In the genomic region with DNA sequence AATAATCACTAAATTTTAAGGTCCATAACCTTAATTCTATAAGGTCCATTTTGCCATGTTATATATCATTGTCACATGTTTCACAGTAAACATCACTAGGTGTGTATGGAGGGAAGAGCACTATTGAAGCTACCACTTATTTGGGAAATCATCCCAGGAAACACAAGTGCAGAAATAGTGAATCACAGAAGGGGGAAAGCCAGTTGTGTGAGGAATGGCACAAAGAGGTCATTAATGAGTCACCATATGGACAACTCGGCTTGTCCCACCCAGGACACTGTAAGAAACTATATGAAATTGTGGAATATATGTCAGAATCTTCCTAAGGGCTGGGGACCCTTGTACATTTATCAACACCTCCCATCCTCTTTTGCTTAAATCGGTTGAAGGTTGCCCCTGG, we compare ENCODE assay signal across 21 cellular contexts. TPM values are rescaled to one million over a fixed set of nuclear protein-coding genes. Genes with fewer than 3 reads are reported as not detected.
DNase-seq lines count a peak whose midpoint lies in the region; ATAC-seq and TF ChIP-seq lines count a peak whose summit lies in the region.
"Had no signal": no experiment of that assay in that cellular context is flagged by ENCODE, and none has a peak within 500 bp of the region (broad histone marks: within the 10 kb centered on the region; RNA-seq: fewer than 3 reads in every experiment).

No MANE protein-coding gene starts in this region.

- H3K27me3 Mint-ChIP-seq in CD4-positive, CD25-positive, alpha-beta regulatory T cell, result no peaks in the 10 kb centered on the region
- H3K27me3 Mint-ChIP-seq: T-cell had no signal

- H3K4me2 ChIP-seq in GM23248 (ENCODE audit: unreplicated experiment) (no peak overlapping the region), hepatocyte (no peak overlapping the region)

- H3K79me2 ChIP-seq in GM23248 (ENCODE audit: insufficient read depth) (no peaks in the 10 kb centered on the region), hepatocyte (no peaks in the 10 kb centered on the region)

- peaks cover 34% of the 10 kb centered on the region for H3K36me3 Mint-ChIP-seq in CD4-positive, CD25-positive, alpha-beta regulatory T cell

- H4K20me1 ChIP-seq in GM23248 (ENCODE audit: insufficient read depth) (no peaks in the 10 kb centered on the region), hepatocyte (ENCODE audit: insufficient read depth, poor library complexity, severe bottlenecking) (no peaks in the 10 kb centered on the region)

- H3K4me3 Mint-ChIP-seq in CD4-positive, CD25-positive, alpha-beta regulatory T cell, result no peak overlapping the region
- H3K4me3 Mint-ChIP-seq: HFFc6, T-cell had no signal

- H3K4me1 Mint-ChIP-seq in CD4-positive, CD25-positive, alpha-beta regulatory T cell, result peaks cover 8 to 23% (median 13%) of the 10 kb centered on the region in 4 donors

- no peak overlapping the region for H2AFZ ChIP-seq in GM23248
- H2AFZ ChIP-seq in hepatocyte, result no peak overlapping the region

- peaks cover 0 to 13% (median 5%) of the 10 kb centered on the region in 7 donors for H3K9me3 Mint-ChIP-seq in CD4-positive, CD25-positive, alpha-beta regulatory T cell

- H3K9me2 ChIP-seq in GM23248 (ENCODE audit: insufficient read depth) (no peaks in the 10 kb centered on the region), hepatocyte (replicated peaks; ENCODE audit: insufficient read depth) (no peaks in the 10 kb centered on the region)

- peaks cover 3% of the 10 kb centered on the region for H3K4me1 ChIP-seq in CD4-positive, CD25-positive, alpha-beta regulatory T cell (ENCODE audit: control insufficient read depth, insufficient read depth, low read length, poor library complexity, severe bottlenecking)
- H3K4me1 ChIP-seq in GM23248 (ENCODE audit: insufficient read depth), result peaks cover 14% of the 10 kb centered on the region
- H3K4me1 ChIP-seq in hepatocyte (ENCODE audit: insufficient read depth), result no peaks in the 10 kb centered on the region

- no peak overlapping the region for H3K4me3 ChIP-seq in CD4-positive, CD25-positive, alpha-beta regulatory T cell (ENCODE audit: low read depth, low read length)
- no peak overlapping the region for H3K4me3 ChIP-seq in GM23248
- H3K4me3 ChIP-seq in hepatocyte, result no peak overlapping the region

- DNase-seq in CD4-positive, CD25-positive, alpha-beta regulatory T cell, result no peak
- peak; percentile 42 for DNase-seq in GM23248
- peak; percentile 29 for DNase-seq in RPMI7951 (ENCODE audit: low read depth)
- no peak for DNase-seq in hepatocyte (ENCODE audit: low spot score)
- no peak for DNase-seq in NCI-H2196 (lab: John Stamatoyannopoulos, UW; ENCODE audit: unreplicated experiment)
- DNase-seq: DMS 273 treated with DMSO at 0.1 percent for 48 hours, HFFc6, KBM-7, MV-4-11, NCI-H1694 treated with DMSO at 0.1 percent for 48 hours, NCI-H510A treated with DMSO at 0.1 percent for 48 hours, NCI-H82, OCI-M1, SIG-M5, T-cell had no signal

- TF ChIP-seq CTCF in hepatocyte (IDR thresholded peaks at IDR 0.05; ENCODE audit: poor library complexity), result no peak

- peaks cover 32% of the 10 kb centered on the region for H3K36me3 ChIP-seq in CD4-positive, CD25-positive, alpha-beta regulatory T cell (ENCODE audit: control insufficient read depth, insufficient read depth, low read length)
- H3K36me3 ChIP-seq in GM23248 (ENCODE audit: low read depth) (no peaks in the 10 kb centered on the region), hepatocyte (replicated peaks; ENCODE audit: insufficient read depth, low read depth) (no peaks in the 10 kb centered on the region)

- peaks cover 7 to 17% of the 10 kb centered on the region in 2 experiments for H3K9me3 ChIP-seq in CD4-positive, CD25-positive, alpha-beta regulatory T cell (ENCODE audit: control insufficient read depth in 2 of 2, low read length in 2 of 2)
- H3K9me3 ChIP-seq in GM23248 (ENCODE audit: low read depth) (no peaks in the 10 kb centered on the region), hepatocyte (ENCODE audit: low read depth) (no peaks in the 10 kb centered on the region)

- H3K27ac Mint-ChIP-seq in CD4-positive, CD25-positive, alpha-beta regulatory T cell, result peak overlapping the region in 2 of 3 donors; percentile 24 to 62
- H3K27ac Mint-ChIP-seq: HFFc6 had no signal

- no peak for ATAC-seq in CD4-positive, CD25-positive, alpha-beta regulatory T cell (ENCODE audit: low read depth in 2 of 2)
- no peak for ATAC-seq in HG02759 (IDR thresholded peaks at IDR 0.05; ENCODE audit: unreplicated experiment)
- ATAC-seq in HG03354 (IDR thresholded peaks at IDR 0.05; ENCODE audit: poor library complexity, severe bottlenecking, unreplicated experiment), result no peak
- ATAC-seq in HG02938 (IDR thresholded peaks at IDR 0.05; ENCODE audit: unreplicated experiment), result no peak
- ATAC-seq: SK-N-SH treated with all-trans-retinoic acid at 6 μM for 48 hours, T-cell had no signal

- no peak overlapping the region for H3K9ac ChIP-seq in GM23248

- in situ Hi-C loops in GM23248 (cut with MboI), result no loop called here

- H3K27me3 ChIP-seq in CD4-positive, CD25-positive, alpha-beta regulatory T cell (ENCODE audit: control insufficient read depth, insufficient read depth, low read length), result no peaks in the 10 kb centered on the region
- H3K27me3 ChIP-seq in GM23248 (replicated peaks; ENCODE audit: insufficient read depth), result no peaks in the 10 kb centered on the region
- H3K27me3 ChIP-seq in hepatocyte, result no peaks in the 10 kb centered on the region

- H3K27ac ChIP-seq in CD4-positive, CD25-positive, alpha-beta regulatory T cell (ENCODE audit: insufficient read depth, low read length, poor library complexity, severe bottlenecking), result no peak overlapping the region
- H3K27ac ChIP-seq in GM23248, result no peak overlapping the region
- H3K27ac ChIP-seq in hepatocyte, result peak overlapping the region; percentile 1
- H3K27ac ChIP-seq: C4-2B, RWPE1 had no signal

- H3F3A ChIP-seq in GM23248 (ENCODE audit: insufficient read depth), result 0 out of 2 replicates have a peak, but pooled peaks cover 7% of the 10 kb centered on the region

- 15 to 16% methylated on average over 2 of the region's 2 CpGs for WGBS in GM23248 (ENCODE audit: low coverage in 1 of 2, low lambda C conversion rate in 2 of 2, missing lambda C conversion rate in 2 of 2), 2 experiments
- 74% methylated on average over 2 of the region's 2 CpGs for WGBS in hepatocyte (ENCODE audit: low lambda C conversion rate, missing lambda C conversion rate)

RNA-seq across cellular contexts. Expression of gene BTN3A1, which starts 13.7 kb away (rescaled TPM):
- 279 TPM for total RNA-seq in CD4-positive, CD25-positive, alpha-beta regulatory T cell
- 10 to 100 TPM; 67.4 to 100.0 (median 71.2) TPM for polyA plus RNA-seq in CD4-positive, CD25-positive, alpha-beta regulatory T cell
- 7.7 and 8.9 TPM in 2 replicates for total RNA-seq in GM23248 (2014; rRNA removed; shearing (Covaris generic))
- polyA plus RNA-seq in GM23248 (2016; fragmentation: Nextera tagmentation; extraction: Ambion mirVana) (5.5 and 6.7 TPM in 2 replicates), hepatocyte (10.9 and 12.9 TPM in 2 replicates)
- 18.9 and 22.3 TPM in 2 replicates for total RNA-seq in RPMI7951 (2014; rRNA removed; shearing (Covaris generic))
- total RNA-seq in hepatocyte, result 18.4 and 20.4 TPM in 2 replicates

RNA-seq across cellular contexts. Expression of gene BTN3A3, which starts 24.5 kb away (rescaled TPM):
- total RNA-seq in CD4-positive, CD25-positive, alpha-beta regulatory T cell, result 125 TPM
- polyA plus RNA-seq in CD4-positive, CD25-positive, alpha-beta regulatory T cell, result 10 to 100 TPM; 79.3 to 91.5 (median 82.7) TPM
- total RNA-seq in GM23248 (2014; rRNA removed; shearing (Covaris generic)), result 7.2 and 18.8 TPM in 2 replicates
- polyA plus RNA-seq in GM23248 (2016; fragmentation: Nextera tagmentation; extraction: Ambion mirVana) (3.9 and 4.2 TPM in 2 replicates), hepatocyte (3.9 and 4.3 TPM in 2 replicates)
- 13.3 and 21.7 TPM in 2 replicates for total RNA-seq in RPMI7951 (2014; rRNA removed; shearing (Covaris generic))
- 3.8 and 7.5 TPM in 2 replicates for total RNA-seq in hepatocyte

RNA-seq across cellular contexts. Expression of gene BTN2A2, which starts 32.9 kb away (rescaled TPM):
- 62.3 TPM for total RNA-seq in CD4-positive, CD25-positive, alpha-beta regulatory T cell
- 1 to 10 TPM; 4.5 to 9.5 (median 6.8) TPM for polyA plus RNA-seq in CD4-positive, CD25-positive, alpha-beta regulatory T cell
- total RNA-seq in GM23248 (2014; rRNA removed; shearing (Covaris generic)), result 4.5 and 9.1 TPM in 2 replicates
- polyA plus RNA-seq in GM23248 (2016; fragmentation: Nextera tagmentation; extraction: Ambion mirVana), result 4.0 and 5.2 TPM in 2 replicates
- total RNA-seq in RPMI7951 (2014; rRNA removed; shearing (Covaris generic)), result 10.6 and 13.5 TPM in 2 replicates
- total RNA-seq in hepatocyte, result 12.8 and 17.3 TPM in 2 replicates
- polyA plus RNA-seq in hepatocyte, result 8.2 and 10.6 TPM in 2 replicates

RNA-seq across cellular contexts. Expression of gene BTN2A1, which starts 42.0 kb away (rescaled TPM):
- total RNA-seq in CD4-positive, CD25-positive, alpha-beta regulatory T cell, result 35.9 TPM
- 10 to 100 TPM in 3 of 4 donors, 1 to 10 TPM in 1; 9.7 to 14.5 (median 12.2) TPM for polyA plus RNA-seq in CD4-positive, CD25-positive, alpha-beta regulatory T cell
- total RNA-seq in GM23248 (2014; rRNA removed; shearing (Covaris generic)), result 9.1 and 15.0 TPM in 2 replicates
- polyA plus RNA-seq in GM23248 (2016; fragmentation: Nextera tagmentation; extraction: Ambion mirVana) (18.4 and 19.5 TPM in 2 replicates), hepatocyte (14.9 and 17.9 TPM in 2 replicates)
- total RNA-seq in RPMI7951 (2014; rRNA removed; shearing (Covaris generic)), result 12.3 and 15.0 TPM in 2 replicates
- 20.0 and 21.4 TPM in 2 replicates for total RNA-seq in hepatocyte

RNA-seq across cellular contexts. Expression of gene BTN3A2, which starts 50.8 kb away (rescaled TPM):
- total RNA-seq in CD4-positive, CD25-positive, alpha-beta regulatory T cell, result 135 TPM
- polyA plus RNA-seq in CD4-positive, CD25-positive, alpha-beta regulatory T cell, result 100 to 1,000 TPM; 135 to 224 (median 140) TPM
- total RNA-seq in GM23248 (2014; rRNA removed; shearing (Covaris generic)), result 12.9 and 14.5 TPM in 2 replicates
- polyA plus RNA-seq in GM23248 (2016; fragmentation: Nextera tagmentation; extraction: Ambion mirVana) (7.9 and 9.5 TPM in 2 replicates), hepatocyte (6.5 and 7.4 TPM in 2 replicates)
- 4.8 and 6.5 TPM in 2 replicates for total RNA-seq in RPMI7951 (2014; rRNA removed; shearing (Covaris generic))
- total RNA-seq in hepatocyte, result 8.3 and 10.8 TPM in 2 replicates

Comparison
In these comparisons a context has a peak if more than half of its experiments do, and no peak if none do; other contexts are left out.
1. DNase-seq: peak in GM23248 (single experiment) and RPMI7951 (single experiment); none in CD4-positive, CD25-positive, alpha-beta regulatory T cell (0 of 3), hepatocyte (single experiment) and NCI-H2196 (single experiment).
2. RNA of gene BTN3A1, which starts 13.7 kb away (total RNA-seq): 279 TPM in CD4-positive, CD25-positive, alpha-beta regulatory T cell (single experiment); 18.9 to 22.3 TPM in RPMI7951, 18.4 to 20.4 TPM in hepatocyte and 7.7 to 8.9 TPM in GM23248; every median in the first group is over 10 times any median in the second.